ENCODE assay signal across 19 cellular contexts in genomic region chr5:124773291-124774001, GRCh38. TPM values are rescaled to one million over a fixed set of nuclear protein-coding genes. Genes with fewer than 3 reads are reported as not detected.
A peak's percentile ranks its signal among the peaks of the same experiment; 100 is the strongest.
DNase-seq lines count a peak whose midpoint lies in the region; ATAC-seq lines count a peak whose summit lies in the region.
"Had no signal": no experiment of that assay in that cellular context is flagged by ENCODE, and none has a peak within 500 bp of the region (broad histone marks: within the 10 kb centered on the region; RNA-seq: fewer than 3 reads in every experiment).

No MANE protein-coding gene starts in this region.

- H3K9ac ChIP-seq in neuronal stem cell (ENCODE audit: low read depth, low read length, poor library complexity) = no peak overlapping the region

- H2BK12ac ChIP-seq in neuronal stem cell (ENCODE audit: low read length) = no peak overlapping the region

- H2BK5ac ChIP-seq in neuronal stem cell (ENCODE audit: low read length) = no peak overlapping the region

- H3K9me3 Mint-ChIP-seq in activated T-helper 2 cell treated with anti-CD3 and anti-CD28 coated beads, Interferon-gamma antibody, Interleukin-2, Interleukin-4, amounts not matched to agents 10 μg/mL and 5 μg/mL and 100 μg/mL, durations not matched to agents 14 hours and 24 hours and 36 hours = peaks cover 4% of the 10 kb centered on the region
- H3K9me3 Mint-ChIP-seq: naive B cell had no signal

- H2AFZ ChIP-seq in neuronal stem cell (ENCODE audit: low read length) = no peak overlapping the region

- H3K14ac ChIP-seq in neuronal stem cell (ENCODE audit: low read length) = no peak overlapping the region

- H3K36me3 ChIP-seq in SJCRH30 (no peaks in the 10 kb centered on the region), neuronal stem cell (replicated peaks in 1 of 2; ENCODE audit: control insufficient read depth in 2 of 2, insufficient read depth in 2 of 2, low read length in 2 of 2) (no peaks in the 10 kb centered on the region)
- H3K36me3 ChIP-seq: brain microvascular endothelial cell, lower lobe of right lung had no signal

- H3K27me3 ChIP-seq in SJCRH30 (no peaks in the 10 kb centered on the region), neuronal stem cell (ENCODE audit: control insufficient read depth in 3 of 3, insufficient read depth in 3 of 3, low read depth in 1 of 3, low read length in 3 of 3) (no peaks in the 10 kb centered on the region)
- H3K27me3 ChIP-seq: brain microvascular endothelial cell had no signal

- no peak overlapping the region for H3K27ac Mint-ChIP-seq in activated T-helper 2 cell treated with anti-CD3 and anti-CD28 coated beads, Interferon-gamma antibody, Interleukin-2, Interleukin-4, amounts not matched to agents 10 μg/mL and 5 μg/mL and 100 μg/mL, durations not matched to agents 14 hours and 24 hours and 36 hours
- H3K27ac Mint-ChIP-seq: activated CD4-positive, alpha-beta memory T cell treated with anti-CD3 and anti-CD28 coated beads for 36 hours; activated naive CD8-positive, alpha-beta T cell; naive B cell had no signal

- H3K4ac ChIP-seq in neuronal stem cell (ENCODE audit: low read length) = no peak overlapping the region

- H3K4me3 Mint-ChIP-seq in activated T-helper 2 cell treated with anti-CD3 and anti-CD28 coated beads, Interferon-gamma antibody, Interleukin-2, Interleukin-4, amounts not matched to agents 10 μg/mL and 5 μg/mL and 100 μg/mL, durations not matched to agents 14 hours and 24 hours and 36 hours (ENCODE audit: low read depth) = no peak overlapping the region
- H3K4me3 Mint-ChIP-seq: activated CD4-positive, alpha-beta memory T cell treated with anti-CD3 and anti-CD28 coated beads for 36 hours; activated naive CD8-positive, alpha-beta T cell; naive B cell had no signal

- DNase-seq in NCI-H1092 (lab: John Stamatoyannopoulos, UW) (peak; percentile 43), SJCRH30 (peak; percentile 32 to 81), fibroblast of peridontal ligament (ENCODE audit: extremely low read depth) (peak; percentile 55), neuronal stem cell (ENCODE audit: low spot score) (peak; percentile 37), NCI-H526 (lab: John Stamatoyannopoulos, UW) (no peak), KG1 (lab: John Stamatoyannopoulos, UW) (no peak)
- DNase-seq in activated T-helper 2 cell treated with anti-CD3 and anti-CD28 coated beads, Interferon-gamma antibody, Interleukin-2, Interleukin-4, amounts not matched to agents 10 μg/mL and 5 μg/mL and 100 μg/mL, durations not matched to agents 14 hours and 24 hours and 36 hours (ENCODE audit: low spot score) = no peak
- DNase-seq: activated CD4-positive, alpha-beta memory T cell treated with anti-CD3 and anti-CD28 coated beads for 36 hours; activated T-cell treated with anti-CD3 and anti-CD28 coated beads, Interleukin-2, amount 50 U/mL, for 1 hour; brain microvascular endothelial cell; Caco-2; EL; HCEC 1CT; lower lobe of right lung; naive B cell; NCI-H2171 treated with DMSO at 0.1 percent for 48 hours had no signal

- no peak overlapping the region for H2AK5ac ChIP-seq in neuronal stem cell (ENCODE audit: low read depth, low read length)

- H3K4me3 ChIP-seq in SJCRH30 (peak overlapping the region; percentile 32), neuronal stem cell (ENCODE audit: low read length in 2 of 2) (no peak overlapping the region)
- H3K4me3 ChIP-seq: lower lobe of right lung, smooth muscle cell had no signal

- H4K8ac ChIP-seq in neuronal stem cell (ENCODE audit: low read depth, low read length) = no peak overlapping the region

- no peak overlapping the region for H3K4me2 ChIP-seq in neuronal stem cell (ENCODE audit: insufficient read depth, low read length, poor library complexity, severe bottlenecking)
- H3K4me2 ChIP-seq: smooth muscle cell had no signal

- H3K27ac ChIP-seq in SJCRH30 (peak overlapping the region; percentile 64), neuronal stem cell (replicated peaks; ENCODE audit: low read length) (no peak overlapping the region)
- H3K27ac ChIP-seq: brain microvascular endothelial cell, lower lobe of right lung had no signal

- no peak overlapping the region for H4K91ac ChIP-seq in neuronal stem cell (ENCODE audit: low read depth, low read length, poor library complexity)

- H3K9me3 ChIP-seq in SJCRH30 (replicated peaks) (no peaks in the 10 kb centered on the region), neuronal stem cell (replicated peaks in 1 of 2; ENCODE audit: control insufficient read depth in 2 of 2, insufficient read depth in 1 of 2, low read depth in 1 of 2, low read length in 2 of 2) (no peaks in the 10 kb centered on the region)
- H3K9me3 ChIP-seq: Caco-2, lower lobe of right lung had no signal

- intact Hi-C loops in activated T-helper 2 cell treated with anti-CD3 and anti-CD28 coated beads, Interferon-gamma antibody, Interleukin-2, Interleukin-4, amounts not matched to agents 10 μg/mL and 5 μg/mL and 100 μg/mL, durations not matched to agents 14 hours and 24 hours and 36 hours (cut with micrococcal nuclease) = no loop called here

- no peak overlapping the region for H2BK15ac ChIP-seq in neuronal stem cell (ENCODE audit: low read length)

- H3K4me1 ChIP-seq in SJCRH30 (peaks cover 14% of the 10 kb centered on the region), neuronal stem cell (ENCODE audit: control insufficient read depth in 2 of 2, insufficient read depth in 1 of 2, low read depth in 1 of 2, low read length in 2 of 2) (peaks cover 4 to 26% of the 10 kb centered on the region in 2 donors)
- H3K4me1 ChIP-seq: Caco-2 had no signal

- no peak for ATAC-seq in HG03521 (IDR thresholded peaks at IDR 0.05; ENCODE audit: unreplicated experiment)
- ATAC-seq: lower lobe of right lung had no signal

- H3K36me3 Mint-ChIP-seq in activated T-helper 2 cell treated with anti-CD3 and anti-CD28 coated beads, Interferon-gamma antibody, Interleukin-2, Interleukin-4, amounts not matched to agents 10 μg/mL and 5 μg/mL and 100 μg/mL, durations not matched to agents 14 hours and 24 hours and 36 hours (ENCODE audit: low read depth) = no peaks in the 10 kb centered on the region
- H3K36me3 Mint-ChIP-seq: activated CD4-positive, alpha-beta memory T cell treated with anti-CD3 and anti-CD28 coated beads for 36 hours; activated naive CD8-positive, alpha-beta T cell had no signal

- no peak overlapping the region for H2BK120ac ChIP-seq in neuronal stem cell (ENCODE audit: low read depth, low read length)

- no peaks in the 10 kb centered on the region for H3K27me3 Mint-ChIP-seq in activated T-helper 2 cell treated with anti-CD3 and anti-CD28 coated beads, Interferon-gamma antibody, Interleukin-2, Interleukin-4, amounts not matched to agents 10 μg/mL and 5 μg/mL and 100 μg/mL, durations not matched to agents 14 hours and 24 hours and 36 hours (ENCODE audit: low read depth)
- H3K27me3 Mint-ChIP-seq: activated CD4-positive, alpha-beta memory T cell treated with anti-CD3 and anti-CD28 coated beads for 36 hours; activated naive CD8-positive, alpha-beta T cell had no signal

- H3K4me1 Mint-ChIP-seq in activated T-helper 2 cell treated with anti-CD3 and anti-CD28 coated beads, Interferon-gamma antibody, Interleukin-2, Interleukin-4, amounts not matched to agents 10 μg/mL and 5 μg/mL and 100 μg/mL, durations not matched to agents 14 hours and 24 hours and 36 hours (ENCODE audit: low read depth) = no peaks in the 10 kb centered on the region

- H3K79me1 ChIP-seq in neuronal stem cell (ENCODE audit: low read depth, low read length) = no peaks in the 10 kb centered on the region

- H3K23ac ChIP-seq in neuronal stem cell (ENCODE audit: low read depth, low read length, poor library complexity) = no peak overlapping the region

- WGBS in neuronal stem cell (ENCODE audit: extremely low coverage in 2 of 2, insufficient read length in 2 of 2, insufficient replicate concordance in 1 of 2), 2 donors = no CpG with 5 or more reads among the region's 4 CpGs

- no peak overlapping the region for H3K18ac ChIP-seq in neuronal stem cell (ENCODE audit: low read length)

RNA-seq across cellular contexts. Expression of gene ZNF608, which starts 27.0 kb away (rescaled TPM):
- 10.9 and 12.6 TPM in 2 replicates for total RNA-seq in SJCRH30 (2014; rRNA removed; shearing (Covaris generic))
- 76.9 TPM for polyA plus RNA-seq in neuronal stem cell (2013, experiment 1 of 2)
- 78.0 TPM for polyA plus RNA-seq in neuronal stem cell (2013, experiment 2 of 2)
- total RNA-seq in activated T-helper 2 cell treated with anti-CD3 and anti-CD28 coated beads, Interferon-gamma antibody, Interleukin-2, Interleukin-4, amounts not matched to agents 10 μg/mL and 5 μg/mL and 100 μg/mL, durations not matched to agents 14 hours and 24 hours and 36 hours = not detected in 2 replicates
- total RNA-seq: activated CD4-positive, alpha-beta memory T cell treated with anti-CD3 and anti-CD28 coated beads for 36 hours had no signal

Comparison
In these comparisons a context has a peak if more than half of its experiments do, and no peak if none do; other contexts are left out.
1. DNase-seq: peak in NCI-H1092 (single experiment), SJCRH30 (2 of 2), fibroblast of peridontal ligament (single experiment) and neuronal stem cell (single experiment); none in NCI-H526 (0 of 2), KG1 (single experiment) and activated T-helper 2 cell treated with anti-CD3 and anti-CD28 coated beads, Interferon-gamma antibody, Interleukin-2, Interleukin-4, amounts not matched to agents 10 μg/mL and 5 μg/mL and 100 μg/mL, durations not matched to agents 14 hours and 24 hours and 36 hours (single experiment).
2. RNA of gene ZNF608, which starts 27.0 kb away (total RNA-seq): 10.9 to 12.6 TPM in SJCRH30; not detected in activated T-helper 2 cell treated with anti-CD3 and anti-CD28 coated beads, Interferon-gamma antibody, Interleukin-2, Interleukin-4, amounts not matched to agents 10 μg/mL and 5 μg/mL and 100 μg/mL, durations not matched to agents 14 hours and 24 hours and 36 hours; every median in the first group is over 10 times any median in the second.